8 cellular contexts compared by ENCODE assay signal in genomic region chr3:194134757-194135515, GRCh38. TPM values are rescaled to one million over a fixed set of nuclear protein-coding genes. Genes with fewer than 3 reads are reported as not detected.
DNase-seq lines count a peak whose midpoint lies in the region; ATAC-seq and TF ChIP-seq lines count a peak whose summit lies in the region.

No MANE protein-coding gene starts in this region.

- peak overlapping the region; percentile 92 for H3K4me3 Mint-ChIP-seq in activated B cell treated with CpG ODN at 0.5 μM for 24 hours

- intact Hi-C loops in activated B cell treated with CpG ODN at 0.5 μM for 24 hours (cut with micrococcal nuclease), result loop anchor here (1.0 to 10.0 kb wide), 11 partner anchors 31 to 1772 kb away; partner anchors contain the start of genes ATP13A3, OPA1 and TNK2

- H3K4me3 ChIP-seq in cardiac fibroblast (replicated peaks in 1 of 2; ENCODE audit: low read depth in 2 of 2, low read length in 2 of 2), result peak overlapping the region; percentile 47 to 59

- no peak for TF ChIP-seq CTCF in 22Rv1 (IDR thresholded peaks at IDR 0.05)
- no peak for TF ChIP-seq CTCF in activated B cell treated with CpG ODN at 0.5 μM for 24 hours (IDR thresholded peaks at IDR 0.05)
- no peak for TF ChIP-seq CTCF in cardiac fibroblast (IDR thresholded peaks at IDR 0.05; ENCODE audit: low read depth, low read length)

- peak; percentile 24 for TF ChIP-seq POLR2A in GM18526 (IDR thresholded peaks at IDR 0.05; ENCODE audit: extremely low read depth, insufficient read length)

- peaks cover 4% of the 10 kb centered on the region for H3K36me3 Mint-ChIP-seq in activated B cell treated with CpG ODN at 0.5 μM for 24 hours (ENCODE audit: low read depth)

- ATAC-seq in HG03066 (IDR thresholded peaks at IDR 0.05; ENCODE audit: low read depth, unreplicated experiment), result peak; percentile 32
- ATAC-seq in activated B cell treated with CpG ODN at 0.5 μM for 24 hours (ENCODE audit: low read depth), result peak; percentile 37

- POLR2A ChIA-PET in activated B cell treated with CpG ODN at 0.5 μM for 24 hours (lab: Charles Lee), result interaction anchor here (0.7 to 15.3 kb wide), 17 partner anchors 10 to 557 kb away, joined by 3 to 465 read pairs (median 4); no protein-coding TSS in a partner anchor

- no peaks in the 10 kb centered on the region for H3K9me3 Mint-ChIP-seq in activated B cell treated with CpG ODN at 0.5 μM for 24 hours

- peaks cover 1% of the 10 kb centered on the region for H3K27me3 Mint-ChIP-seq in activated B cell treated with CpG ODN at 0.5 μM for 24 hours

- peak overlapping the region; percentile 99 for H3K27ac ChIP-seq in 22Rv1

- CTCF ChIA-PET in activated B cell treated with CpG ODN at 0.5 μM for 24 hours (lab: Charles Lee), result interaction anchor here (0.9 to 6.8 kb wide), 9 partner anchors 26 to 441 kb away, joined by 3 to 62 read pairs (median 7); no protein-coding TSS in a partner anchor

- DNase-seq in NCI-H2171 (lab: John Stamatoyannopoulos, UW) (peak; percentile 90), activated B cell treated with CpG ODN at 0.5 μM for 24 hours (peak; percentile 82), cardiac fibroblast (ENCODE audit: low read depth in 2 of 2) (peak; percentile 95 to 99), islet precursor cell (peak; percentile 99)
- peak; percentile 79 for DNase-seq in stimulated activated CD4-positive, alpha-beta T cell treated with anti-CD3 and anti-CD28 coated beads, Interleukin-12 subunit alpha, Interleukin-12 subunit beta, amount 100 ng/mL, for 4 hours

- peaks cover 78% of the 10 kb centered on the region for H3K4me1 Mint-ChIP-seq in activated B cell treated with CpG ODN at 0.5 μM for 24 hours

- peak overlapping the region; percentile 96 for H3K27ac Mint-ChIP-seq in activated B cell treated with CpG ODN at 0.5 μM for 24 hours

RNA-seq across cellular contexts. Expression of gene HES1, which starts 1.0 kb away (rescaled TPM):
- 5.0 and 5.9 TPM in 2 replicates for total RNA-seq in activated B cell treated with CpG ODN at 0.5 μM for 24 hours

Comparison
In these comparisons a context has a peak if more than half of its experiments do, and no peak if none do; other contexts are left out.
1. Peak in every context shown above with its lines: DNase-seq, ATAC-seq, H3K4me3 ChIP-seq and H3K27ac ChIP-seq.